ENCODE assay signal across 17 cellular contexts in the genomic region with DNA sequence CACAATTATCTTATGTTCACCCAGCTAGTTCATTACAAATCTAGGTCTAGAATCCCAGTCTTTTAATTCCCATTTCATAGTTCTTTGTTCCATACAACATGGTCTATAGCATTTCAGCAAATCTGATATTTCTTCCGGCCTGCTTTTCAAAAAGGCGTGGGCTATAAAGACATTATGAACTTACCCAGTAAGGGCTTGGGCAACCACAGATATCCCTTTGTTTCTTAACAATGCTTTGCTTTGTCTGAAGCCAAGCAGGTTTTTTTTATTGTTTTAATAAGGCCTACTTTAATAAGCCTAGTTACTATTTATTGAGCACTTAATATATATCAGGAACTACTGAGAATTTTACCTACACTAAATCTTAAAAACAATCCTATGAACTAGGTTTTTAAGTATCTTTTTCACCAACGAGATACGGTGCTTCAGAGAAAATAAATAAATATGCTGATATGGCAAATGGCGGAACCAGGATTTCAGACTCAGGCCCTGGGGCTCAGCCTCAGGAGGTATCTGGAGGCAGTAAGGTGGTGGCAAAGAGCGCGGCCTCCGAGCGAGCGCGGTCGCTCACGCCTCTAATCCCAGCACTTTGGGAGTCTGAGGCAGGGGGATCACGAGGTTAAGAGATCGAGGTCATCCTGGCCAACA. TPM values are rescaled to one million over a fixed set of nuclear protein-coding genes. Genes with fewer than 3 reads are reported as not detected.
A peak's percentile ranks its signal among the peaks of the same experiment; 100 is the strongest.
DNase-seq lines count a peak whose midpoint lies in the region; ATAC-seq, FAIRE-seq and TF ChIP-seq lines count a peak whose summit lies in the region.
"Had no signal": no experiment of that assay in that cellular context is flagged by ENCODE, and none has a peak within 500 bp of the region (broad histone marks: within the 10 kb centered on the region; RNA-seq: fewer than 3 reads in every experiment).

No MANE protein-coding gene starts in this region.

- H3K79me2 ChIP-seq in HepG2 (ENCODE audit: insufficient read depth, low read length), result no peaks in the 10 kb centered on the region

- intact Hi-C loops in HepG2 (cut with micrococcal nuclease; ENCODE audit: unreplicated experiment), result no loop called here
- intact Hi-C loops in right lobe of liver (cut with DNase I), result no loop called here
- intact Hi-C loops in mucosa of descending colon (cut with DNase I, micrococcal nuclease), result no loop called here
- intact Hi-C loops in CD14-positive monocyte (cut with micrococcal nuclease), result no loop called here

- no peaks in the 10 kb centered on the region for H3K9me3 Mint-ChIP-seq in type B pancreatic cell
- peaks cover 0 to 2% (median 0%) of the 10 kb centered on the region in 7 donors for H3K9me3 Mint-ChIP-seq in CD14-positive monocyte
- H3K9me3 Mint-ChIP-seq: CD8-positive, alpha-beta memory T cell; IgD-negative memory B cell had no signal

- FAIRE-seq in HepG2 (lab: Jason Lieb, UNC), result no peak
- FAIRE-seq: H54 had no signal

- WGBS in HepG2 (ENCODE audit: low lambda C conversion rate), result 63% methylated on average over 15 of the region's 15 CpGs
- WGBS in right lobe of liver (ENCODE audit: insufficient coverage, low coverage, low lambda C conversion rate, missing lambda C conversion rate), result 72% methylated on average over 13 of the region's 15 CpGs

- H2AFZ ChIP-seq in HepG2 (ENCODE audit: low read length), result no peak overlapping the region
- H2AFZ ChIP-seq: GM23248 had no signal

- H3K36me3 ChIP-seq in HepG2 (replicated peaks in 1 of 2; ENCODE audit: control insufficient read depth in 1 of 2, insufficient read depth in 2 of 2, low read length in 2 of 2) (no peaks in the 10 kb centered on the region), right lobe of liver (no peaks in the 10 kb centered on the region), mucosa of descending colon (ENCODE audit: low read depth) (no peaks in the 10 kb centered on the region)

- ATAC-seq in HepG2 (no peak), right lobe of liver (no peak), mucosa of descending colon (peak; percentile 52), HG03460 (IDR thresholded peaks at IDR 0.05; ENCODE audit: unreplicated experiment) (no peak)
- ATAC-seq: HCT116 had no signal

- no peak for TF ChIP-seq POLR2A in HepG2 (IDR thresholded peaks at IDR 0.05; ENCODE audit: insufficient read depth in 1 of 2, low read depth in 2 of 2, low read length in 2 of 2)
- no peak for TF ChIP-seq POLR2A in right lobe of liver (IDR thresholded peaks at IDR 0.05)

- H3K27ac ChIP-seq in HepG2 (ENCODE audit: extremely low read length, insufficient read depth, low read length) (no peak overlapping the region), right lobe of liver (no peak overlapping the region)
- H3K27ac ChIP-seq: GM23248 had no signal

- H3K4me1 ChIP-seq in HepG2 (ENCODE audit: insufficient read depth, low read length) (no peaks in the 10 kb centered on the region), right lobe of liver (no peaks in the 10 kb centered on the region), mucosa of descending colon (ENCODE audit: low read depth) (peaks cover 10% of the 10 kb centered on the region)

- no peak for TF ChIP-seq RAD21 in HepG2 (CRISPR knock-in tag; IDR thresholded peaks at IDR 0.05)

- H3K4me3 ChIP-seq in HepG2 (replicated peaks in 1 of 3; ENCODE audit: insufficient read depth in 1 of 3, low read depth in 2 of 3, low read length in 3 of 3) (no peak overlapping the region), right lobe of liver (no peak overlapping the region), mucosa of descending colon (no peak overlapping the region)
- H3K4me3 ChIP-seq: GM23248 had no signal

- H3K4me3 Mint-ChIP-seq in type B pancreatic cell (no peak overlapping the region), CD14-positive monocyte (no peak overlapping the region)
- H3K4me3 Mint-ChIP-seq: B cell; CD8-positive, alpha-beta memory T cell; IgD-negative memory B cell had no signal

- DNase-seq in HepG2 (ENCODE audit: low spot score) (no peak), right lobe of liver (no peak), SW480 (ENCODE audit: low spot score) (peak; percentile 43), mucosa of descending colon (no peak), type B pancreatic cell (ENCODE audit: extremely low spot score, unreplicated experiment) (no peak), CD14-positive monocyte (ENCODE audit: low spot score) (no peak)
- DNase-seq: C1 segment of cervical spinal cord; CD8-positive, alpha-beta memory T cell; DMS53; GF-D8; GM23248 had no signal

- POLR2A ChIA-PET in HepG2 (lab: Yijun Ruan, JAX), result no interaction called here

- H3K9ac ChIP-seq in HepG2 (ENCODE audit: insufficient read depth, low read depth, low read length), result no peak overlapping the region
- H3K9ac ChIP-seq: GM23248 had no signal

- in situ Hi-C loops in HepG2 (cut with HindIII; ENCODE audit: extremely low pct_ligation_motif_present, low pct_unique_long_range_greater_than_20kb), result no loop called here

- H4K20me1 ChIP-seq in HepG2 (ENCODE audit: insufficient read depth, low read length), result no peaks in the 10 kb centered on the region

- H3K36me3 Mint-ChIP-seq in type B pancreatic cell, result no peaks in the 10 kb centered on the region
- no peaks in the 10 kb centered on the region for H3K36me3 Mint-ChIP-seq in CD14-positive monocyte
- H3K36me3 Mint-ChIP-seq: CD8-positive, alpha-beta memory T cell; IgD-negative memory B cell had no signal

- H3K27me3 ChIP-seq in HepG2 (ENCODE audit: control insufficient read depth in 1 of 2, insufficient read depth in 2 of 2, low read length in 2 of 2), result peaks cover 0 to 16% of the 10 kb centered on the region in 2 experiments; a peak in 3 of 5 replicates
- no peaks in the 10 kb centered on the region for H3K27me3 ChIP-seq in right lobe of liver

- TF ChIP-seq EP300 in HepG2 (IDR thresholded peaks at IDR 0.05; ENCODE audit: low read depth in 2 of 2, low read length in 2 of 2) (no peak), HepG2 (CRISPR knock-in tag; IDR thresholded peaks at IDR 0.05; ENCODE audit: borderline replicate concordance) (no peak)

- TF ChIP-seq CTCF in HepG2 (CRISPR knock-in tag; IDR thresholded peaks at IDR 0.05), result no peak
- no peak for TF ChIP-seq CTCF in right lobe of liver (IDR thresholded peaks at IDR 0.05)
- no peak for TF ChIP-seq CTCF in mucosa of descending colon (IDR thresholded peaks at IDR 0.05)
- TF ChIP-seq CTCF in type B pancreatic cell (conservative IDR thresholded peaks at IDR 0.05), result no peak
- no peak for TF ChIP-seq CTCF in CD14-positive monocyte (IDR thresholded peaks at IDR 0.05)

- CTCF ChIA-PET in HepG2 (lab: Yijun Ruan, JAX; ENCODE audit: low intra/inter-chr PET ratio, low total read pairs), result no interaction called here

- H3K4me2 ChIP-seq in HepG2 (ENCODE audit: low read depth, low read length), result no peak overlapping the region

- BruUV-seq in HepG2 (replicated peaks; lab: Mats Ljungman, UMichigan), result no TSS peak

- H3K27ac Mint-ChIP-seq in type B pancreatic cell, result no peak overlapping the region
- no peak overlapping the region for H3K27ac Mint-ChIP-seq in CD14-positive monocyte
- H3K27ac Mint-ChIP-seq: B cell; CD8-positive, alpha-beta memory T cell; IgD-negative memory B cell had no signal

- H3K9me3 ChIP-seq in HepG2 (ENCODE audit: low read length) (no peaks in the 10 kb centered on the region), right lobe of liver (no peaks in the 10 kb centered on the region), mucosa of descending colon (no peaks in the 10 kb centered on the region)

- H3K27me3 Mint-ChIP-seq in type B pancreatic cell, result peaks cover 11% of the 10 kb centered on the region
- H3K27me3 Mint-ChIP-seq in CD14-positive monocyte (ENCODE audit: low read depth in 3 of 3), result peaks cover 2 to 5% (median 3%) of the 10 kb centered on the region in 3 donors
- H3K27me3 Mint-ChIP-seq: IgD-negative memory B cell had no signal

- H3K4me1 Mint-ChIP-seq in type B pancreatic cell (ENCODE audit: unreplicated experiment) (no peaks in the 10 kb centered on the region), CD14-positive monocyte (no peaks in the 10 kb centered on the region)
- H3K4me1 Mint-ChIP-seq: CD8-positive, alpha-beta memory T cell had no signal

TF ChIP-seq in HepG2, 621 proteins besides CTCF, POLR2A, EP300 and RAD21 (continues in another document):
- TF ChIP-seq, protein P1, sequence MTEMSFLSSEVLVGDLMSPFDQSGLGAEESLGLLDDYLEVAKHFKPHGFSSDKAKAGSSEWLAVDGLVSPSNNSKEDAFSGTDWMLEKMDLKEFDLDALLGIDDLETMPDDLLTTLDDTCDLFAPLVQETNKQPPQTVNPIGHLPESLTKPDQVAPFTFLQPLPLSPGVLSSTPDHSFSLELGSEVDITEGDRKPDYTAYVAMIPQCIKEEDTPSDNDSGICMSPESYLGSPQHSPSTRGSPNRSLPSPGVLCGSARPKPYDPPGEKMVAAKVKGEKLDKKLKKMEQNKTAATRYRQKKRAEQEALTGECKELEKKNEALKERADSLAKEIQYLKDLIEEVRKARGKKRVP (CRISPR knock-in tag; IDR thresholded peaks at IDR 0.05), result no peak
- TF ChIP-seq MAFK (conservative IDR thresholded peaks at IDR 0.05 in 1 of 2, IDR thresholded peaks at IDR 0.05 in 1 of 2; ENCODE audit: low read length in 2 of 2), result peak; percentile 70 to 79

RNA-seq across cellular contexts. Expression of gene PCA3, which starts 29.7 kb away (rescaled TPM):
- total RNA-seq in HepG2 (2016; rRNA removed; fragmentation: Illumina TruSeq; extraction: Trizol) (not detected in 2 replicates), right lobe of liver (under 1 TPM in 5 of 6 experiments, not detected in 1; 0.09 to 0.59 (median 0.46) TPM), mucosa of descending colon (under 1 TPM in 1 of 3 donors, not detected in 2; 0.38 TPM), type B pancreatic cell (ENCODE audit: low replicate concordance) (0.33 TPM in 1 of 2 replicates, not detected in the other)
- total RNA-seq in HepG2 (2016; cell fraction: cytosol; rRNA removed; fragmentation: Illumina TruSeq; extraction: Trizol; ENCODE audit: low read depth), result not detected in 2 replicates
- not detected in 2 replicates for total RNA-seq in HepG2 (2016; cell fraction: insoluble cytoplasmic fraction; rRNA removed; fragmentation: Illumina TruSeq; extraction: Trizol)
- not detected in 2 replicates for total RNA-seq in HepG2 (2016; cell fraction: membrane; rRNA removed; fragmentation: Illumina TruSeq; extraction: Trizol)
- total RNA-seq in HepG2 (2016; cell fraction: nucleus; rRNA removed; fragmentation: Illumina TruSeq; extraction: Trizol), result not detected in 2 replicates
- polyA plus RNA-seq in HepG2 (2011; rRNA removed) (not detected in 2 replicates), CD14-positive monocyte (not detected)
- not detected in 2 replicates for polyA plus RNA-seq in HepG2 (2011; cell fraction: cytosol; rRNA removed)
- not detected in 2 replicates for polyA plus RNA-seq in HepG2 (2011; cell fraction: nucleus; rRNA removed)
- polyA plus RNA-seq in HepG2 (2012), result not detected in 2 replicates
- polyA plus RNA-seq in HepG2 (2016; cell fraction: cytosol; fragmentation: Illumina TruSeq; extraction: Trizol; ENCODE audit: low read depth), result not detected in 2 replicates
- not detected in 2 replicates for polyA plus RNA-seq in HepG2 (2016; cell fraction: insoluble cytoplasmic fraction; fragmentation: Illumina TruSeq; extraction: Trizol; ENCODE audit: low read depth)
- polyA plus RNA-seq in HepG2 (2016; cell fraction: membrane; fragmentation: Illumina TruSeq; extraction: Trizol; ENCODE audit: low read depth), result not detected in 2 replicates
- not detected in 2 replicates for polyA plus RNA-seq in HepG2 (2016; cell fraction: nucleus; fragmentation: Illumina TruSeq; extraction: Trizol; ENCODE audit: insufficient read depth, low read depth)
- not detected in 2 replicates for polyA minus RNA-seq in HepG2 (2011; rRNA and poly(A)+ RNA removed; ENCODE audit: low replicate concordance)
- polyA minus RNA-seq in HepG2 (2011; cell fraction: cytosol; rRNA and poly(A)+ RNA removed), result not detected in 2 replicates
- polyA minus RNA-seq in HepG2 (2011; cell fraction: nucleus; rRNA and poly(A)+ RNA removed), result not detected in 2 replicates
- total RNA-seq: A172; B cell; CD8-positive, alpha-beta memory T cell; GM23248 had no signal
- polyA plus RNA-seq: CD8-positive, alpha-beta memory T cell; GM23248; IgD-negative memory B cell had no signal
